ENCODE assay signal across 16 cellular contexts in the genomic region with DNA sequence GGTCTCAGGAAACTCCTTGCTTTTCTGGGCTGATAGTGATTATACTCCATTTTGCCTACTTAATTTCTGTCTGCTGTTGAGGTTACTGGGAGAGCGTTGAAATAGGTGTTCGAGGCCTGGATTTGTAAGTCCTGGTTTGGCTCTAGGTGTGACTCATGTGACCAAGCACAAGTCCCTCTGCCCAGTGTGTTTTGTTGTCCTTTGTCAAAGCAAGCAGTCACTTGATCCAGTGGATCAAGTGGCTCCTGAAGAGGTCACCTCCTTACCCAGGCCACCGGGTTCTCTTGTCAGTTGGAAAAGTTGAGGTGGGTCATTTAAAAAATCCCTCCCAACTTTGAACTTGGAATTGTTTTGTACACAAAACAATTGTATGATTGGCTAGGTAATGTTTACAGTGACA.
"Had no signal": no experiment of that assay in that cellular context is flagged by ENCODE, and none has a peak within 500 bp of the region (broad histone marks: within the 10 kb centered on the region; RNA-seq: fewer than 3 reads in every experiment).

No MANE protein-coding gene starts in this region.

- H3K27me3 ChIP-seq: brain microvascular endothelial cell, hepatocyte had no signal

- DNase-seq: activated CD4-positive, alpha-beta T cell treated with anti-CD3 and anti-CD28 coated beads, Interleukin-2, amount 50 U/mL, for 1 hour; activated CD8-positive, alpha-beta memory T cell treated with anti-CD3 and anti-CD28 coated beads for 24 hours; activated naive CD8-positive, alpha-beta T cell treated with anti-CD3 and anti-CD28 coated beads for 36 hours; amygdala; brain microvascular endothelial cell; effector memory CD4-positive, alpha-beta T cell; islet precursor cell; mesendoderm; nucleus accumbens; substantia nigra; T-helper 1 cell; T1000 had no signal

- H3K4me3 ChIP-seq: hepatocyte, SK-N-MC had no signal

- H3K27ac ChIP-seq: brain microvascular endothelial cell, hepatocyte, SK-N-MC had no signal

- ATAC-seq: activated CD4-positive, CD25-positive, alpha-beta regulatory T cell treated with anti-CD3 and anti-CD28 coated beads, Interleukin-2, amount 50 U/mL, for 24 hours; stimulated activated effector memory CD8-positive, alpha-beta T cell treated with anti-CD3 and anti-CD28 coated beads, Interleukin-12 subunit alpha, Interleukin-12 subunit beta, amount 100 ng/mL, for 72 hours had no signal
